15 cellular contexts compared by ENCODE assay signal in genomic region chr20:61959301-61959700, GRCh38.
DNase-seq lines count a peak whose midpoint lies in the region; ATAC-seq, FAIRE-seq and TF ChIP-seq lines count a peak whose summit lies in the region.
"Had no signal": no experiment of that assay in that cellular context is flagged by ENCODE, and none has a peak within 500 bp of the region (broad histone marks: within the 10 kb centered on the region; RNA-seq: fewer than 3 reads in every experiment).

No MANE protein-coding gene starts in this region.

- no peak overlapping the region for H3K27ac ChIP-seq in left ventricle myocardium inferior (replicated peaks)
- no peak overlapping the region for H3K27ac ChIP-seq in upper lobe of right lung
- H3K27ac ChIP-seq: heart left ventricle had no signal

- FAIRE-seq in H54 (lab: Jason Lieb, UNC) = no peak
- FAIRE-seq: endothelial cell of umbilical vein had no signal

- in situ Hi-C loops in SK-MEL-5 (cut with HindIII; ENCODE audit: low pct_unique_long_range_greater_than_20kb, low sequenced_read_pairs) = no loop called here

- H3K4me3 ChIP-seq in left ventricle myocardium inferior (no peak overlapping the region), upper lobe of right lung (no peak overlapping the region)
- H3K4me3 ChIP-seq: heart left ventricle had no signal

- H3K4me1 ChIP-seq in left ventricle myocardium inferior (no peaks in the 10 kb centered on the region), upper lobe of right lung (no peaks in the 10 kb centered on the region)

- H3K9me3 ChIP-seq in left ventricle myocardium inferior (replicated peaks) (no peaks in the 10 kb centered on the region), upper lobe of right lung (no peaks in the 10 kb centered on the region)
- H3K9me3 ChIP-seq: heart left ventricle had no signal

- H3K27me3 ChIP-seq in left ventricle myocardium inferior (ENCODE audit: low read depth) (peaks cover 19% of the 10 kb centered on the region), upper lobe of right lung (peaks cover 9% of the 10 kb centered on the region)

- ATAC-seq in Right ventricle myocardium superior (ENCODE audit: poor library complexity) = no peak
- ATAC-seq in upper lobe of right lung = no peak
- ATAC-seq in sciatic nerve = no peak
- ATAC-seq: activated CD4-positive, alpha-beta T cell treated with anti-CD3 and anti-CD28 coated beads for 36 hours; heart left ventricle; left ventricle myocardium superior had no signal

- TF ChIP-seq CTCF in left ventricle myocardium inferior (IDR thresholded peaks at IDR 0.05; ENCODE audit: borderline replicate concordance) (no peak), upper lobe of right lung (IDR thresholded peaks at IDR 0.05) (no peak)

- H3K36me3 ChIP-seq in left ventricle myocardium inferior (no peaks in the 10 kb centered on the region), upper lobe of right lung (no peaks in the 10 kb centered on the region)
- H3K36me3 ChIP-seq: heart left ventricle had no signal

- intact Hi-C loops in Right ventricle myocardium superior (cut with DNase I) = no loop called here
- intact Hi-C loops in left ventricle myocardium inferior (cut with micrococcal nuclease) = no loop called here
- intact Hi-C loops in upper lobe of right lung (cut with DNase I) = no loop called here
- intact Hi-C loops in sciatic nerve (cut with DNase I) = no loop called here

- DNase-seq in Right ventricle myocardium superior = peak; percentile 10
- DNase-seq in left ventricle myocardium inferior = no peak
- DNase-seq in SK-MEL-5 (ENCODE audit: low read depth, low spot score) = peak; percentile 10
- DNase-seq in inferior parietal cortex (ENCODE audit: extremely low spot score) = peak; percentile 60
- peak; percentile 17 for DNase-seq in upper lobe of right lung
- DNase-seq in sciatic nerve (ENCODE audit: low spot score) = no peak
- DNase-seq in RPMI8226 = no peak
- no peak for DNase-seq in H54 (ENCODE audit: insufficient read length, low spot score)
- DNase-seq: activated CD4-positive, alpha-beta T cell treated with anti-CD3 and anti-CD28 coated beads for 36 hours; left ventricle myocardium superior; NCI-H1092; NCI-H2171; OCI-M1 had no signal

- no peak for TF ChIP-seq POLR2A in H54 (IDR thresholded peaks at IDR 0.05; ENCODE audit: low read depth, low read length)

Comparison
In these comparisons a context has a peak if more than half of its experiments do, and no peak if none do; other contexts are left out.
1. DNase-seq: peak in Right ventricle myocardium superior (single experiment), SK-MEL-5 (single experiment), inferior parietal cortex (single experiment) and upper lobe of right lung (single experiment); none in left ventricle myocardium inferior (single experiment), sciatic nerve (single experiment), RPMI8226 (single experiment) and H54 (single experiment).